Comparison of ENCODE assay signal across 13 cellular contexts in genomic region chr1:111654839-111655238, GRCh38. TPM values are rescaled to one million over a fixed set of nuclear protein-coding genes. Genes with fewer than 3 reads are reported as not detected.
DNase-seq lines count a peak whose midpoint lies in the region; ATAC-seq and TF ChIP-seq lines count a peak whose summit lies in the region.
"Had no signal": no experiment of that assay in that cellular context is flagged by ENCODE, and none has a peak within 500 bp of the region (broad histone marks: within the 10 kb centered on the region; RNA-seq: fewer than 3 reads in every experiment).

No MANE protein-coding gene starts in this region.

- H2BK12ac ChIP-seq in trophoblast cell (ENCODE audit: low read length), result no peak overlapping the region

- H2AK5ac ChIP-seq in trophoblast cell (ENCODE audit: low read length), result no peak overlapping the region

- CTCF ChIA-PET in activated naive CD4-positive, alpha-beta T cell treated with anti-CD3 and anti-CD28 coated beads, Interleukin-2, amount 10 ng/mL, durations not matched to agents 7 days and 5 days (lab: Charles Lee), result interaction anchor here (1.0 to 1.8 kb wide), 3 partner anchors 10 to 147 kb away, joined by 3 to 11 read pairs (median 3); no protein-coding TSS in a partner anchor

- H4K8ac ChIP-seq in trophoblast cell (ENCODE audit: low read depth, low read length), result no peak overlapping the region

- H3K27me3 ChIP-seq in trophoblast cell (ENCODE audit: insufficient read depth, low read length), result no peaks in the 10 kb centered on the region
- H3K27me3 ChIP-seq in breast epithelium, result no peaks in the 10 kb centered on the region
- H3K27me3 ChIP-seq: transverse colon had no signal

- H3K79me1 ChIP-seq in trophoblast cell (ENCODE audit: low read length), result no peaks in the 10 kb centered on the region

- H3K79me2 ChIP-seq in trophoblast cell (ENCODE audit: control insufficient read depth, insufficient read depth, low read length, poor library complexity), result no peaks in the 10 kb centered on the region

- H3K4me2 ChIP-seq in trophoblast cell (ENCODE audit: low read length), result no peak overlapping the region

- ATAC-seq in stimulated activated naive CD8-positive, alpha-beta T cell treated with anti-CD3 and anti-CD28 coated beads, Interleukin-15, amount 100 ng/mL, for 72 hours, result peak; percentile 86
- ATAC-seq: HCT116, left cardiac atrium had no signal

- no peaks in the 10 kb centered on the region for H3K4me1 ChIP-seq in trophoblast cell (ENCODE audit: control insufficient read depth in 1 of 2, insufficient read depth in 2 of 2, low read length in 2 of 2)
- no peaks in the 10 kb centered on the region for H3K4me1 ChIP-seq in breast epithelium

- no peak overlapping the region for H3K9ac ChIP-seq in trophoblast cell (ENCODE audit: low read length)

- H3K27ac ChIP-seq in trophoblast cell (ENCODE audit: low read depth, low read length), result no peak overlapping the region
- no peak overlapping the region for H3K27ac ChIP-seq in breast epithelium
- H3K27ac ChIP-seq: transverse colon had no signal

- peaks cover 6% of the 10 kb centered on the region for H3K36me3 Mint-ChIP-seq in activated naive CD4-positive, alpha-beta T cell treated with anti-CD3 and anti-CD28 coated beads, Interleukin-2, amount 50 U/mL, for 24 hours
- H3K36me3 Mint-ChIP-seq in activated naive CD4-positive, alpha-beta T cell treated with anti-CD3 and anti-CD28 coated beads, Interleukin-2, amount 10 ng/mL, durations not matched to agents 7 days and 5 days, result peaks cover 25% of the 10 kb centered on the region
- no peaks in the 10 kb centered on the region for H3K36me3 Mint-ChIP-seq in HFFc6 (ENCODE audit: low read depth)
- peaks cover 24% of the 10 kb centered on the region for H3K36me3 Mint-ChIP-seq in T-helper 2 cell treated with Interferon-gamma antibody and Interleukin-4, amounts not matched to agents 5 μg/mL and 100 μg/mL, for 36 hours (ENCODE audit: low read depth)

- H3K4ac ChIP-seq in trophoblast cell (ENCODE audit: low read depth, low read length), result no peak overlapping the region

- no peak for TF ChIP-seq CTCF in HFFc6 (IDR thresholded peaks at IDR 0.05)
- no peak for TF ChIP-seq CTCF in breast epithelium (IDR thresholded peaks at IDR 0.05)

- WGBS in trophoblast cell (ENCODE audit: extremely low coverage, insufficient coverage, insufficient read length), result no CpG with 5 or more reads among the region's 4 CpGs

- no peak overlapping the region for H4K12ac ChIP-seq in trophoblast cell (ENCODE audit: low read depth, low read length)

- H3K36me3 ChIP-seq in trophoblast cell (ENCODE audit: control insufficient read depth in 1 of 2, insufficient read depth in 2 of 2, low read length in 2 of 2), result peaks cover 0 to 2% of the 10 kb centered on the region in 2 experiments
- no peaks in the 10 kb centered on the region for H3K36me3 ChIP-seq in breast epithelium
- H3K36me3 ChIP-seq: transverse colon had no signal

- intact Hi-C loops in breast epithelium (cut with DNase I; ENCODE audit: low total_unique reads), result no loop called here

- H3K9me3 Mint-ChIP-seq in activated naive CD4-positive, alpha-beta T cell treated with anti-CD3 and anti-CD28 coated beads, Interleukin-2, amount 50 U/mL, for 24 hours, result no peaks in the 10 kb centered on the region
- no peaks in the 10 kb centered on the region for H3K9me3 Mint-ChIP-seq in activated naive CD4-positive, alpha-beta T cell treated with anti-CD3 and anti-CD28 coated beads, Interleukin-2, amount 10 ng/mL, durations not matched to agents 7 days and 5 days
- H3K9me3 Mint-ChIP-seq in HFFc6, result no peaks in the 10 kb centered on the region
- H3K9me3 Mint-ChIP-seq in T-helper 2 cell treated with Interferon-gamma antibody and Interleukin-4, amounts not matched to agents 5 μg/mL and 100 μg/mL, for 36 hours, result no peaks in the 10 kb centered on the region
- H3K9me3 Mint-ChIP-seq in stimulated activated naive CD8-positive, alpha-beta T cell treated with anti-CD3 and anti-CD28 coated beads, Interleukin-15, amount 100 ng/mL, for 72 hours, result no peaks in the 10 kb centered on the region

- H3K4me3 Mint-ChIP-seq in activated naive CD4-positive, alpha-beta T cell treated with anti-CD3 and anti-CD28 coated beads, Interleukin-2, amount 50 U/mL, for 24 hours, result no peak overlapping the region
- H3K4me3 Mint-ChIP-seq in activated naive CD4-positive, alpha-beta T cell treated with anti-CD3 and anti-CD28 coated beads, Interleukin-2, amount 10 ng/mL, durations not matched to agents 7 days and 5 days, result no peak overlapping the region
- H3K4me3 Mint-ChIP-seq in HFFc6, result no peak overlapping the region
- peak overlapping the region; percentile 36 for H3K4me3 Mint-ChIP-seq in T-helper 2 cell treated with Interferon-gamma antibody and Interleukin-4, amounts not matched to agents 5 μg/mL and 100 μg/mL, for 36 hours
- peak overlapping the region; percentile 48 to 54 for H3K4me3 Mint-ChIP-seq in stimulated activated naive CD8-positive, alpha-beta T cell treated with anti-CD3 and anti-CD28 coated beads, Interleukin-15, amount 100 ng/mL, for 72 hours

- no peak overlapping the region for H2BK120ac ChIP-seq in trophoblast cell (ENCODE audit: insufficient read depth, low read length, poor library complexity)

- no peak overlapping the region for H2BK5ac ChIP-seq in trophoblast cell (ENCODE audit: low read depth, low read length, poor library complexity)

- TF ChIP-seq POLR2A in breast epithelium (IDR thresholded peaks at IDR 0.05), result no peak

- H2AFZ ChIP-seq in trophoblast cell (ENCODE audit: insufficient read depth, low read length, poor library complexity), result no peak overlapping the region

- peak overlapping the region; percentile 81 for H3K27ac Mint-ChIP-seq in activated naive CD4-positive, alpha-beta T cell treated with anti-CD3 and anti-CD28 coated beads, Interleukin-2, amount 50 U/mL, for 24 hours
- H3K27ac Mint-ChIP-seq in activated naive CD4-positive, alpha-beta T cell treated with anti-CD3 and anti-CD28 coated beads, Interleukin-2, amount 10 ng/mL, durations not matched to agents 7 days and 5 days, result no peak overlapping the region
- peak overlapping the region; percentile 19; the same call in 1 of the 2 replicates for H3K27ac Mint-ChIP-seq in HFFc6
- H3K27ac Mint-ChIP-seq in T-helper 2 cell treated with Interferon-gamma antibody and Interleukin-4, amounts not matched to agents 5 μg/mL and 100 μg/mL, for 36 hours, result peak overlapping the region; percentile 63
- peak overlapping the region; percentile 74 for H3K27ac Mint-ChIP-seq in stimulated activated naive CD8-positive, alpha-beta T cell treated with anti-CD3 and anti-CD28 coated beads, Interleukin-15, amount 100 ng/mL, for 72 hours

- no peak overlapping the region for H3K18ac ChIP-seq in trophoblast cell (ENCODE audit: low read length)

- H3K14ac ChIP-seq in trophoblast cell (ENCODE audit: low read length), result no peak overlapping the region

- no peaks in the 10 kb centered on the region for H3K9me3 ChIP-seq in trophoblast cell (ENCODE audit: insufficient read depth, low read depth, low read length)
- no peaks in the 10 kb centered on the region for H3K9me3 ChIP-seq in breast epithelium
- H3K9me3 ChIP-seq: transverse colon had no signal

- H3K4me1 Mint-ChIP-seq in activated naive CD4-positive, alpha-beta T cell treated with anti-CD3 and anti-CD28 coated beads, Interleukin-2, amount 50 U/mL, for 24 hours, result peaks cover 66% of the 10 kb centered on the region
- H3K4me1 Mint-ChIP-seq in activated naive CD4-positive, alpha-beta T cell treated with anti-CD3 and anti-CD28 coated beads, Interleukin-2, amount 10 ng/mL, durations not matched to agents 7 days and 5 days, result peaks cover 43% of the 10 kb centered on the region
- H3K4me1 Mint-ChIP-seq in HFFc6 (ENCODE audit: low read depth), result peaks cover 12% of the 10 kb centered on the region
- H3K4me1 Mint-ChIP-seq in T-helper 2 cell treated with Interferon-gamma antibody and Interleukin-4, amounts not matched to agents 5 μg/mL and 100 μg/mL, for 36 hours (ENCODE audit: low read depth), result peaks cover 47% of the 10 kb centered on the region
- H3K4me1 Mint-ChIP-seq in stimulated activated naive CD8-positive, alpha-beta T cell treated with anti-CD3 and anti-CD28 coated beads, Interleukin-15, amount 100 ng/mL, for 72 hours, result peaks cover 58% of the 10 kb centered on the region

- H3K4me3 ChIP-seq in trophoblast cell (ENCODE audit: low read depth, low read length) (no peak overlapping the region), breast epithelium (no peak overlapping the region)
- H3K4me3 ChIP-seq: transverse colon had no signal

- no peaks in the 10 kb centered on the region for H3K27me3 Mint-ChIP-seq in activated naive CD4-positive, alpha-beta T cell treated with anti-CD3 and anti-CD28 coated beads, Interleukin-2, amount 50 U/mL, for 24 hours
- H3K27me3 Mint-ChIP-seq in activated naive CD4-positive, alpha-beta T cell treated with anti-CD3 and anti-CD28 coated beads, Interleukin-2, amount 10 ng/mL, durations not matched to agents 7 days and 5 days, result no peaks in the 10 kb centered on the region
- H3K27me3 Mint-ChIP-seq in HFFc6 (ENCODE audit: insufficient read depth), result no peaks in the 10 kb centered on the region
- no peaks in the 10 kb centered on the region for H3K27me3 Mint-ChIP-seq in T-helper 2 cell treated with Interferon-gamma antibody and Interleukin-4, amounts not matched to agents 5 μg/mL and 100 μg/mL, for 36 hours (ENCODE audit: low read depth)
- no peaks in the 10 kb centered on the region for H3K27me3 Mint-ChIP-seq in stimulated activated naive CD8-positive, alpha-beta T cell treated with anti-CD3 and anti-CD28 coated beads, Interleukin-15, amount 100 ng/mL, for 72 hours

- no peak overlapping the region for H3K23ac ChIP-seq in trophoblast cell (ENCODE audit: low read length)

- H4K91ac ChIP-seq in trophoblast cell (ENCODE audit: low read depth, low read length), result no peak overlapping the region

- no peak for DNase-seq in activated naive CD4-positive, alpha-beta T cell treated with anti-CD3 and anti-CD28 coated beads, Interleukin-2, amount 10 ng/mL, durations not matched to agents 7 days and 5 days
- DNase-seq in HFFc6, result no peak
- no peak for DNase-seq in T-helper 2 cell treated with Interferon-gamma antibody and Interleukin-4, amounts not matched to agents 5 μg/mL and 100 μg/mL, for 36 hours (ENCODE audit: low spot score)
- no peak for DNase-seq in stimulated activated naive CD8-positive, alpha-beta T cell treated with anti-CD3 and anti-CD28 coated beads, Interleukin-15, amount 100 ng/mL, for 72 hours
- DNase-seq in hepatic stellate cell (ENCODE audit: low spot score), result no peak
- DNase-seq in trophoblast cell, result no peak
- no peak for DNase-seq in breast epithelium (ENCODE audit: low spot score in 2 of 2)
- DNase-seq: effector memory CD4-positive, alpha-beta T cell; left cardiac atrium; NCI-H446; transverse colon had no signal

RNA-seq across cellular contexts. Expression of gene RAP1A, which starts 35.2 kb away (rescaled TPM):
- total RNA-seq in HFFc6 (2021; fragmentation: NEBNext Ultra II Directional; extraction: Animal tissue kit (Norgen Biotek cat#: 25700)), result 10 to 100 TPM; 75.7 to 82.9 (median 80.3) TPM
- 43.4 and 43.6 TPM in 2 replicates for polyA plus RNA-seq in trophoblast cell (2013)
- total RNA-seq in breast epithelium, result 10 to 100 TPM; 45.9 to 72.8 (median 54.9) TPM

Comparison
In these comparisons a context has a peak if more than half of its experiments do, and no peak if none do; other contexts are left out.
1. H3K4me3 Mint-ChIP-seq: peak in T-helper 2 cell treated with Interferon-gamma antibody and Interleukin-4, amounts not matched to agents 5 μg/mL and 100 μg/mL, for 36 hours (single experiment) and stimulated activated naive CD8-positive, alpha-beta T cell treated with anti-CD3 and anti-CD28 coated beads, Interleukin-15, amount 100 ng/mL, for 72 hours (2 of 2); none in activated naive CD4-positive, alpha-beta T cell treated with anti-CD3 and anti-CD28 coated beads, Interleukin-2, amount 50 U/mL, for 24 hours (single experiment), activated naive CD4-positive, alpha-beta T cell treated with anti-CD3 and anti-CD28 coated beads, Interleukin-2, amount 10 ng/mL, durations not matched to agents 7 days and 5 days (single experiment) and HFFc6 (single experiment).